ENCODE assay signal across 25 cellular contexts in genomic region chrX:122268353-122268752, GRCh38.
DNase-seq lines count a peak whose midpoint lies in the region; ATAC-seq, FAIRE-seq and TF ChIP-seq lines count a peak whose summit lies in the region.
"Had no signal": no experiment of that assay in that cellular context is flagged by ENCODE, and none has a peak within 500 bp of the region (broad histone marks: within the 10 kb centered on the region; RNA-seq: fewer than 3 reads in every experiment).

No MANE protein-coding gene starts in this region.

- H3K27me3 ChIP-seq in OCI-LY3 (ENCODE audit: low read depth, low read length) = no peaks in the 10 kb centered on the region
- H3K27me3 ChIP-seq in GM12878 (replicated peaks in 1 of 2; ENCODE audit: control insufficient read depth in 2 of 2, insufficient read depth in 2 of 2, low read length in 1 of 2) = no peaks in the 10 kb centered on the region
- H3K27me3 ChIP-seq in pancreas = no peaks in the 10 kb centered on the region
- no peaks in the 10 kb centered on the region for H3K27me3 ChIP-seq in upper lobe of right lung
- H3K27me3 ChIP-seq: BE2C had no signal

- TF ChIP-seq RAD21 in A549 (conservative IDR thresholded peaks at IDR 0.05 in 1 of 2, IDR thresholded peaks at IDR 0.05 in 1 of 2) (no peak), GM12878 (IDR thresholded peaks at IDR 0.05; ENCODE audit: insufficient read depth, low read depth, low read length) (no peak)

- H3K9me3 ChIP-seq in A549 (no peaks in the 10 kb centered on the region), OCI-LY3 (ENCODE audit: insufficient read depth, low read length) (no peaks in the 10 kb centered on the region), GM12878 (replicated peaks; ENCODE audit: control insufficient read depth, insufficient read depth, low read length) (no peaks in the 10 kb centered on the region), pancreas (no peaks in the 10 kb centered on the region), upper lobe of right lung (no peaks in the 10 kb centered on the region)
- H3K9me3 ChIP-seq: BE2C, BLaER1 had no signal

- TF ChIP-seq EP300 in A549 (IDR thresholded peaks at IDR 0.05) = no peak
- TF ChIP-seq EP300 in GM12878 (IDR thresholded peaks at IDR 0.05; ENCODE audit: borderline replicate concordance in 1 of 2, control insufficient read depth in 1 of 2, low read depth in 2 of 2, low read length in 2 of 2) = no peak

- CTCF ChIA-PET in A549 (lab: Yijun Ruan, JAX) (no interaction called here), GM12878 (lab: Yijun Ruan, JAX) (interaction anchor here (1.6 kb wide), 1 partner anchor 15 kb away, joined by 4 read pairs; no protein-coding TSS in a partner anchor)

- intact Hi-C loops in GM12878 (cut with micrococcal nuclease; ENCODE audit: unreplicated experiment) = no loop called here
- intact Hi-C loops in pancreas (cut with DNase I) = no loop called here
- intact Hi-C loops in upper lobe of right lung (cut with DNase I) = no loop called here

- H3K4me1 ChIP-seq in A549 (no peaks in the 10 kb centered on the region), OCI-LY3 (ENCODE audit: low read length) (peaks cover 57% of the 10 kb centered on the region), GM12878 (ENCODE audit: control insufficient read depth, insufficient read depth, low read length) (no peaks in the 10 kb centered on the region), pancreas (no peaks in the 10 kb centered on the region), upper lobe of right lung (no peaks in the 10 kb centered on the region)
- H3K4me1 ChIP-seq: BE2C, BLaER1 had no signal

- H3K36me3 ChIP-seq in OCI-LY3 (replicated peaks; ENCODE audit: low read depth, low read length) = peaks cover 6% of the 10 kb centered on the region
- no peaks in the 10 kb centered on the region for H3K36me3 ChIP-seq in GM12878 (ENCODE audit: control insufficient read depth in 2 of 2, insufficient read depth in 2 of 2, low read length in 1 of 2)
- H3K36me3 ChIP-seq in pancreas = no peaks in the 10 kb centered on the region
- no peaks in the 10 kb centered on the region for H3K36me3 ChIP-seq in upper lobe of right lung
- H3K36me3 ChIP-seq: BE2C, BLaER1 had no signal

- FAIRE-seq in A549 (lab: Jason Lieb, UNC) = peak; percentile 51
- FAIRE-seq in GM12878 (lab: Jason Lieb, UNC) = no peak
- peak; percentile 60 for FAIRE-seq in pancreas (lab: Jason Lieb, UNC)
- FAIRE-seq: GM12891, GM19239 had no signal

- ATAC-seq in A549 = no peak
- peak; percentile 31 for ATAC-seq in GM12878
- no peak for ATAC-seq in pancreas
- no peak for ATAC-seq in upper lobe of right lung

- POLR2A ChIA-PET in A549 (lab: Yijun Ruan, JAX) (no interaction called here), GM12878 (lab: Charles Lee) (interaction anchor here (0.6 kb wide), 1 partner anchor 311 kb away, joined by 6 read pairs; no protein-coding TSS in a partner anchor)

- BruUV-seq in GM12878 (replicated peaks; lab: Mats Ljungman, UMichigan) = no TSS peak

- H3K4me2 ChIP-seq in A549 = no peak overlapping the region
- H3K4me2 ChIP-seq in OCI-LY3 (ENCODE audit: low read length) = 0 out of 2 replicates have a peak overlapping the region, but pooled peaks have one; percentile 3
- H3K4me2 ChIP-seq in GM12878 (ENCODE audit: control insufficient read depth, insufficient read depth) = no peak overlapping the region
- H3K4me2 ChIP-seq: BLaER1 had no signal

- DNase-seq in A549 (ENCODE audit: low read depth in 1 of 2, low spot score in 1 of 2) (no peak), GM12878 (ENCODE audit: low read depth, low spot score) (no peak), pancreas (no peak), cerebellar cortex (ENCODE audit: low spot score) (no peak), upper lobe of right lung (no peak), LoVo (ENCODE audit: low spot score) (no peak)
- DNase-seq: ACHN; BE2C; C1 segment of cervical spinal cord; CD4-positive, alpha-beta memory T cell; CD4-positive, CD25-positive, alpha-beta regulatory T cell; CD8-positive, alpha-beta memory T cell; COR-L47; DMS 273 treated with DMSO at 0.1 percent for 48 hours; DMS153; DMS53; DMS79; DND-41; EL; GDM1 had no signal

- no peak overlapping the region for H3K27ac ChIP-seq in A549
- no peak overlapping the region for H3K27ac ChIP-seq in OCI-LY3 (ENCODE audit: low read length)
- H3K27ac ChIP-seq in GM12878 (ENCODE audit: control insufficient read depth, insufficient read depth) = no peak overlapping the region
- no peak overlapping the region for H3K27ac ChIP-seq in pancreas
- no peak overlapping the region for H3K27ac ChIP-seq in upper lobe of right lung
- H3K27ac ChIP-seq: 22Rv1, BLaER1 had no signal

- H3K79me2 ChIP-seq in OCI-LY3 (ENCODE audit: low read length) (no peaks in the 10 kb centered on the region), GM12878 (ENCODE audit: control insufficient read depth, insufficient read depth, low read length) (no peaks in the 10 kb centered on the region)

- no peaks in the 10 kb centered on the region for H4K20me1 ChIP-seq in OCI-LY3 (ENCODE audit: insufficient read depth, low read length)
- no peaks in the 10 kb centered on the region for H4K20me1 ChIP-seq in GM12878 (ENCODE audit: control insufficient read depth, insufficient read depth)

- no peak for TF ChIP-seq POLR2A in A549 (IDR thresholded peaks at IDR 0.05; ENCODE audit: low read length)
- no peak for TF ChIP-seq POLR2A in GM12878 (IDR thresholded peaks at IDR 0.05; ENCODE audit: low read depth, low read length)

- H2AFZ ChIP-seq in OCI-LY3 (ENCODE audit: low read depth, low read length) (no peak overlapping the region), GM12878 (ENCODE audit: control insufficient read depth, low read depth, low read length) (no peak overlapping the region)

- no peak for TF ChIP-seq CTCF in A549 (IDR thresholded peaks at IDR 0.05)
- TF ChIP-seq CTCF in OCI-LY3 (IDR thresholded peaks at IDR 0.05; ENCODE audit: low read depth, low read length) = no peak
- no peak for TF ChIP-seq CTCF in GM12878 (IDR thresholded peaks at IDR 0.05 in 2 of 3, conservative IDR thresholded peaks at IDR 0.05 in 1 of 3; ENCODE audit: control insufficient read depth in 2 of 3, extremely low read depth in 1 of 3, insufficient read depth in 1 of 3, low read depth in 3 of 3, low read length in 3 of 3)
- no peak for TF ChIP-seq CTCF in pancreas (IDR thresholded peaks at IDR 0.05)
- TF ChIP-seq CTCF in upper lobe of right lung (IDR thresholded peaks at IDR 0.05) = no peak

- SMC1A ChIA-PET in GM12878 (lab: Charles Lee; ENCODE audit: uncharacterized antibody, unreplicated experiment) = interaction anchor here (1.6 kb wide), 1 partner anchor 11 kb away, joined by 12 read pairs; no protein-coding TSS in a partner anchor

- H3K4me3 ChIP-seq in A549 = no peak overlapping the region
- no peak overlapping the region for H3K4me3 ChIP-seq in OCI-LY3 (ENCODE audit: low read length)
- no peak overlapping the region for H3K4me3 ChIP-seq in GM12878
- H3K4me3 ChIP-seq in pancreas = no peak overlapping the region
- no peak overlapping the region for H3K4me3 ChIP-seq in upper lobe of right lung
- H3K4me3 ChIP-seq: BLaER1 had no signal

- H3K9ac ChIP-seq in OCI-LY3 (ENCODE audit: low read length) (no peak overlapping the region), GM12878 (ENCODE audit: control insufficient read depth, insufficient read depth, low read length) (no peak overlapping the region)
- H3K9ac ChIP-seq: BLaER1 had no signal

- in situ Hi-C loops in GM12878 (cut with MboI) = no loop called here

- RAD21 ChIA-PET in GM12878 (lab: Charles Lee; ENCODE audit: unreplicated experiment) = interaction anchor here (4.2 kb wide), 1 partner anchor 12 kb away, joined by 35 read pairs; no protein-coding TSS in a partner anchor

TF ChIP-seq in A549, 52 proteins besides CTCF, POLR2A, EP300 and RAD21:
- TF ChIP-seq MAX (IDR thresholded peaks at IDR 0.05) (no peak), EHF (CRISPR knock-in tag; IDR thresholded peaks at IDR 0.05) (no peak), RARB (CRISPR knock-in tag; IDR thresholded peaks at IDR 0.05) (no peak), FOSL2 (IDR thresholded peaks at IDR 0.05) (no peak), FOSL2 (CRISPR knock-in tag; IDR thresholded peaks at IDR 0.05) (no peak), RNF2 (IDR thresholded peaks at IDR 0.05; ENCODE audit: borderline replicate concordance, low read depth) (no peak), MYC (IDR thresholded peaks at IDR 0.05; ENCODE audit: borderline replicate concordance, low read length) (no peak), BHLHE40 (IDR thresholded peaks at IDR 0.05; ENCODE audit: low read depth, low read length) (no peak), ESRRA (IDR thresholded peaks at IDR 0.05; ENCODE audit: borderline replicate concordance, low read length) (no peak)

TF ChIP-seq in GM12878, 131 proteins besides CTCF, POLR2A, EP300 and RAD21:
- TF ChIP-seq SUPT20H (IDR thresholded peaks at IDR 0.05; ENCODE audit: borderline replicate concordance, control insufficient read depth, low read depth, low read length) (no peak), ESRRA (IDR thresholded peaks at IDR 0.05; ENCODE audit: low read length) (no peak)
- TF ChIP-seq, protein P1, sequence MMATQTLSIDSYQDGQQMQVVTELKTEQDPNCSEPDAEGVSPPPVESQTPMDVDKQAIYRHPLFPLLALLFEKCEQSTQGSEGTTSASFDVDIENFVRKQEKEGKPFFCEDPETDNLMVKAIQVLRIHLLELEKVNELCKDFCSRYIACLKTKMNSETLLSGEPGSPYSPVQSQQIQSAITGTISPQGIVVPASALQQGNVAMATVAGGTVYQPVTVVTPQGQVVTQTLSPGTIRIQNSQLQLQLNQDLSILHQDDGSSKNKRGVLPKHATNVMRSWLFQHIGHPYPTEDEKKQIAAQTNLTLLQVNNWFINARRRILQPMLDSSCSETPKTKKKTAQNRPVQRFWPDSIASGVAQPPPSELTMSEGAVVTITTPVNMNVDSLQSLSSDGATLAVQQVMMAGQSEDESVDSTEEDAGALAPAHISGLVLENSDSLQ (IDR thresholded peaks at IDR 0.05) = no peak
TF ChIP-seq in GM12878: peak in this region for 0.
